ENCODE assay signal across 15 cellular contexts in genomic region chr6:44977406-44977740, GRCh38.
A peak's percentile ranks its signal among the peaks of the same experiment; 100 is the strongest.
DNase-seq lines count a peak whose midpoint lies in the region; ATAC-seq, FAIRE-seq and TF ChIP-seq lines count a peak whose summit lies in the region.
"Had no signal": no experiment of that assay in that cellular context is flagged by ENCODE, and none has a peak within 500 bp of the region (broad histone marks: within the 10 kb centered on the region; RNA-seq: fewer than 3 reads in every experiment).

No MANE protein-coding gene starts in this region.

- no peak for TF ChIP-seq CTCF in PC-9 (conservative IDR thresholded peaks at IDR 0.05)

- H3K9me2 ChIP-seq in PC-9 (ENCODE audit: insufficient read depth) = no peaks in the 10 kb centered on the region

- H3K27me3 ChIP-seq in PC-9 (ENCODE audit: insufficient read depth, low read depth) = no peaks in the 10 kb centered on the region
- H3K27me3 ChIP-seq: SJSA1 had no signal

- H3K4me3 Mint-ChIP-seq in activated naive CD4-positive, alpha-beta T cell treated with anti-CD3 and anti-CD28 coated beads, Interleukin-2, amount 10 ng/mL, durations not matched to agents 7 days and 5 days = no peak overlapping the region
- no peak overlapping the region for H3K4me3 Mint-ChIP-seq in natural killer cell treated with Interleukin-12 subunit alpha and Interleukin-12 subunit beta and Interleukin-15 and Interleukin-18, amount 100 ng/mL, for 72 hours

- H3K4me3 ChIP-seq in PC-9 = no peak overlapping the region
- H3K4me3 ChIP-seq: SJSA1 had no signal

- peaks cover 18% of the 10 kb centered on the region for H3K9me3 Mint-ChIP-seq in activated naive CD4-positive, alpha-beta T cell treated with anti-CD3 and anti-CD28 coated beads, Interleukin-2, amount 10 ng/mL, durations not matched to agents 7 days and 5 days
- peaks cover 3% of the 10 kb centered on the region for H3K9me3 Mint-ChIP-seq in natural killer cell treated with Interleukin-12 subunit alpha and Interleukin-12 subunit beta and Interleukin-15 and Interleukin-18, amount 100 ng/mL, for 72 hours

- no peaks in the 10 kb centered on the region for H3K79me2 ChIP-seq in PC-9 (ENCODE audit: low read depth)

- BruUV-seq in PC-9 (replicated peaks; lab: Mats Ljungman, UMichigan) = no TSS peak

- ATAC-seq in HG02588 (IDR thresholded peaks at IDR 0.05; ENCODE audit: unreplicated experiment) = peak; percentile 66
- no peak for ATAC-seq in natural killer cell treated with Interleukin-12 subunit alpha and Interleukin-12 subunit beta and Interleukin-15 and Interleukin-18, amount 100 ng/mL, for 72 hours

- H3K27ac ChIP-seq in PC-9 = 0 out of 2 replicates have a peak overlapping the region, but pooled peaks have one; percentile 20
- H3K27ac ChIP-seq: SJSA1 had no signal

- no peak for FAIRE-seq in frontal cortex (lab: Jason Lieb, UNC)
- FAIRE-seq: keratinocyte, TTC549 had no signal

- peaks cover 10% of the 10 kb centered on the region; the same call in 1 of the 2 replicates for H3K9me3 ChIP-seq in PC-9 (ENCODE audit: insufficient read depth, low read depth)

- no peaks in the 10 kb centered on the region for H3K36me3 ChIP-seq in PC-9 (ENCODE audit: low read depth)
- H3K36me3 ChIP-seq: SJSA1 had no signal

- POLR2A ChIA-PET in PC-9 (lab: Charles Lee; ENCODE audit: unreplicated experiment) (no interaction called here), HEK293T (lab: Yijun Ruan, JAX) (no interaction called here)

- H3K4me2 ChIP-seq in PC-9 = no peak overlapping the region

- H3F3A ChIP-seq in PC-9 (ENCODE audit: insufficient read depth, low read depth) = no peaks in the 10 kb centered on the region

- H3K4me1 ChIP-seq in PC-9 (replicated peaks; ENCODE audit: insufficient read depth) = no peaks in the 10 kb centered on the region
- H3K4me1 ChIP-seq: SJSA1 had no signal

- intact Hi-C loops in PC-9 (cut with micrococcal nuclease; ENCODE audit: unreplicated experiment) = no loop called here

- peak overlapping the region; percentile 91 for H3K27ac Mint-ChIP-seq in activated naive CD4-positive, alpha-beta T cell treated with anti-CD3 and anti-CD28 coated beads, Interleukin-2, amount 10 ng/mL, durations not matched to agents 7 days and 5 days
- H3K27ac Mint-ChIP-seq in natural killer cell treated with Interleukin-12 subunit alpha and Interleukin-12 subunit beta and Interleukin-15 and Interleukin-18, amount 100 ng/mL, for 72 hours = peak overlapping the region; percentile 11 to 14

- CTCF ChIA-PET in activated naive CD4-positive, alpha-beta T cell treated with anti-CD3 and anti-CD28 coated beads, Interleukin-2, amount 10 ng/mL, durations not matched to agents 7 days and 5 days (lab: Charles Lee) = interaction anchor here (0.9 to 1.5 kb wide), 2 partner anchors 24 to 44 kb away, joined by 3 to 5 read pairs; no protein-coding TSS in a partner anchor
- CTCF ChIA-PET in PC-9 (lab: Charles Lee) = no interaction called here
- CTCF ChIA-PET in HEK293T (lab: Yijun Ruan, JAX) = interaction anchor here (0.6 kb wide), 1 partner anchor 866 kb away, joined by 3 read pairs; no protein-coding TSS in a partner anchor

- peak; percentile 25 for DNase-seq in activated naive CD4-positive, alpha-beta T cell treated with anti-CD3 and anti-CD28 coated beads, Interleukin-2, amount 10 ng/mL, durations not matched to agents 7 days and 5 days
- no peak for DNase-seq in activated naive CD4-positive, alpha-beta T cell (lab: John Stamatoyannopoulos, UW)
- no peak for DNase-seq in PC-9
- DNase-seq in natural killer cell treated with Interleukin-12 subunit alpha and Interleukin-12 subunit beta and Interleukin-15 and Interleukin-18, amount 100 ng/mL, for 72 hours (ENCODE audit: low spot score) = no peak
- no peak for DNase-seq in HEK293T (ENCODE audit: extremely low spot score)
- DNase-seq in NCI-H510A treated with DMSO at 0.1 percent for 48 hours (lab: John Stamatoyannopoulos, UW) = no peak
- no peak for DNase-seq in frontal cortex (ENCODE audit: low spot score in 2 of 2)
- DNase-seq: cerebellar nuclear complex, erythroblast, glutamatergic neuron, occipital lobe had no signal

- H3K4me1 Mint-ChIP-seq in activated naive CD4-positive, alpha-beta T cell treated with anti-CD3 and anti-CD28 coated beads, Interleukin-2, amount 10 ng/mL, durations not matched to agents 7 days and 5 days = peaks cover 36% of the 10 kb centered on the region
- H3K4me1 Mint-ChIP-seq in natural killer cell treated with Interleukin-12 subunit alpha and Interleukin-12 subunit beta and Interleukin-15 and Interleukin-18, amount 100 ng/mL, for 72 hours (ENCODE audit: low read depth in 2 of 2) = peaks cover 4 to 5% of the 10 kb centered on the region in 2 donors

- no peak overlapping the region for H2AFZ ChIP-seq in PC-9

- H4K20me1 ChIP-seq in PC-9 (ENCODE audit: insufficient read depth) = no peaks in the 10 kb centered on the region

- H3K27me3 Mint-ChIP-seq in activated naive CD4-positive, alpha-beta T cell treated with anti-CD3 and anti-CD28 coated beads, Interleukin-2, amount 10 ng/mL, durations not matched to agents 7 days and 5 days = no peaks in the 10 kb centered on the region
- no peaks in the 10 kb centered on the region for H3K27me3 Mint-ChIP-seq in natural killer cell treated with Interleukin-12 subunit alpha and Interleukin-12 subunit beta and Interleukin-15 and Interleukin-18, amount 100 ng/mL, for 72 hours

- peaks cover 20% of the 10 kb centered on the region for H3K36me3 Mint-ChIP-seq in activated naive CD4-positive, alpha-beta T cell treated with anti-CD3 and anti-CD28 coated beads, Interleukin-2, amount 10 ng/mL, durations not matched to agents 7 days and 5 days
- peaks cover 8% of the 10 kb centered on the region for H3K36me3 Mint-ChIP-seq in natural killer cell treated with Interleukin-12 subunit alpha and Interleukin-12 subunit beta and Interleukin-15 and Interleukin-18, amount 100 ng/mL, for 72 hours

TF ChIP-seq in HEK293T, 16 proteins besides CTCF, POLR2A, EP300 and RAD21:
- TF ChIP-seq ARNT (IDR thresholded peaks at IDR 0.05) = no peak
- TF ChIP-seq TARDBP (IDR thresholded peaks at IDR 0.05) = no peak
- TF ChIP-seq HDGF (IDR thresholded peaks at IDR 0.05; ENCODE audit: borderline replicate concordance) = no peak
- TF ChIP-seq ZNF384 (IDR thresholded peaks at IDR 0.05) = no peak
- no peak for TF ChIP-seq FOXK2 (IDR thresholded peaks at IDR 0.05)
- no peak for TF ChIP-seq SUZ12 (IDR thresholded peaks at IDR 0.05)
- no peak for TF ChIP-seq ELF4 (IDR thresholded peaks at IDR 0.05)
- no peak for TF ChIP-seq FOXA1 (IDR thresholded peaks at IDR 0.05)
- TF ChIP-seq NFRKB (IDR thresholded peaks at IDR 0.05) = no peak
- no peak for TF ChIP-seq BHLHE40 (IDR thresholded peaks at IDR 0.05; ENCODE audit: borderline replicate concordance)
- TF ChIP-seq SP1 (IDR thresholded peaks at IDR 0.05) = no peak
- TF ChIP-seq LEF1 (IDR thresholded peaks at IDR 0.05; ENCODE audit: borderline replicate concordance) = no peak
